In the genomic region with DNA sequence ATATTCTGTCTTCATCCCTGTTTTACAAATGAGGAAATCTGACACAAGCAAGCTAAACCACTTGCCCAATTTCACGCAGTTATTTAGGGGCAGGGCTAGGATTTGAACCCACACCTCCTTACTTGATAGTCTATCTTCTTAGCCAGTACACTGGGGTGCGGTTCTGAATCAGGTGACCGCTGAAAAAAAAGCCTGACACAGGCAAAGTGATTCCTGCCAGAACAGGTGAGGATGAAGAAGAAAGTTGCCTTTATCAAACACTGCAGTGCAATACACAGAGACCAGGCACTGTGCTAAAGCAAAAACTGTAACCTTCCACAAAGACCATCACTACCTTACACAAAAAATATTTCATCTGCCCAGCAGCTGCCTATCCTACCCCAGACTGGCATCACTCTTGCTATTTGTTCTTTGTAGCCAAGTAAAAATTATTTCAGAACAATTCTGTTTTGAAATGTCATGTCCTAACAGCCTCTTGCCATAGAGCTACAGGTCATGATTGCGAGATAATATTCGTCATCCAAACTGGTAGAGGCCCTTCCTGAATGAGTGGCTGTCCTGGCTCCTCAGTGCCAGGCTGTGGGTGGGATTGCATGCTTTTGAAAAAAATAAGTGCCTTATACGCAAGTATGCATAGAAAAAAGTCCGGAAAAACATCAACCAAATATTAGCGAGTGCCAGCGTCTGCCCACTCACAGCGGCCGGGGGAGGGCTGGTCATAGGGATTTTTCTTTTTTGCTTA, we compare ENCODE assay signal across 15 cellular contexts.
DNase-seq lines count a peak whose midpoint lies in the region; ATAC-seq, FAIRE-seq and TF ChIP-seq lines count a peak whose summit lies in the region.
"Had no signal": no experiment of that assay in that cellular context is flagged by ENCODE, and none has a peak within 500 bp of the region (broad histone marks: within the 10 kb centered on the region; RNA-seq: fewer than 3 reads in every experiment).

No MANE protein-coding gene starts in this region.

- no peak overlapping the region for H2AFZ ChIP-seq in keratinocyte (ENCODE audit: control insufficient read depth, low read length)

- no peaks in the 10 kb centered on the region for H3K4me1 Mint-ChIP-seq in activated CD8-positive, alpha-beta memory T cell treated with anti-CD3 and anti-CD28 coated beads, Interleukin-2, amount 10 ng/mL, durations not matched to agents 7 days and 5 days
- H3K4me1 Mint-ChIP-seq: activated naive CD8-positive, alpha-beta T cell treated with anti-CD3 and anti-CD28 coated beads for 36 hours; CD4-positive, CD25-positive, alpha-beta regulatory T cell; IgD-negative memory B cell had no signal

- H3K9ac ChIP-seq in keratinocyte (ENCODE audit: control insufficient read depth, extremely low read depth, insufficient read depth, low read length) (no peak overlapping the region), stomach smooth muscle (ENCODE audit: low read length in 2 of 2) (peak overlapping the region; percentile 55 to 56)

- H3K27ac ChIP-seq in keratinocyte (ENCODE audit: control insufficient read depth, insufficient read depth, low read length) (no peak overlapping the region), stomach smooth muscle (ENCODE audit: low read length) (peak overlapping the region; percentile 100)

- no peaks in the 10 kb centered on the region for H3K9me3 ChIP-seq in keratinocyte (ENCODE audit: control insufficient read depth, low read depth, low read length)
- no peaks in the 10 kb centered on the region for H3K9me3 ChIP-seq in stomach smooth muscle (ENCODE audit: control insufficient read depth in 2 of 2, low read length in 2 of 2)

- H3K27me3 ChIP-seq in keratinocyte (ENCODE audit: control insufficient read depth, extremely low read depth, insufficient read depth, low read length): no peaks in the 10 kb centered on the region
- H3K27me3 ChIP-seq in stomach smooth muscle (ENCODE audit: control insufficient read depth in 1 of 2, insufficient read depth in 2 of 2, low read length in 2 of 2): no peaks in the 10 kb centered on the region

- peaks cover 3% of the 10 kb centered on the region for H3K27me3 Mint-ChIP-seq in activated CD8-positive, alpha-beta memory T cell treated with anti-CD3 and anti-CD28 coated beads, Interleukin-2, amount 10 ng/mL, durations not matched to agents 7 days and 5 days
- H3K27me3 Mint-ChIP-seq: progenitor cell of endocrine pancreas had no signal

- CTCF ChIA-PET in activated CD8-positive, alpha-beta memory T cell treated with anti-CD3 and anti-CD28 coated beads, Interleukin-2, amount 10 ng/mL, durations not matched to agents 7 days and 5 days (lab: Charles Lee): no interaction called here

- H3K36me3 ChIP-seq in keratinocyte (ENCODE audit: control insufficient read depth in 2 of 2, extremely low read depth in 1 of 2, insufficient read depth in 2 of 2, low read length in 2 of 2) (no peaks in the 10 kb centered on the region), stomach smooth muscle (ENCODE audit: control insufficient read depth in 2 of 2, insufficient read depth in 2 of 2, low read length in 2 of 2) (no peaks in the 10 kb centered on the region)

- TF ChIP-seq CTCF in keratinocyte (optimal IDR thresholded peaks at IDR 0.05 in 1 of 3, IDR thresholded peaks at IDR 0.05 in 1 of 3, conservative IDR thresholded peaks at IDR 0.05 in 1 of 3; ENCODE audit: extremely low read depth in 1 of 3, insufficient read depth in 2 of 3, low read length in 3 of 3): no peak

- dilution Hi-C loops in keratinocyte (cut with MboI; ENCODE audit: extremely low pct_ligation_motif_present, low sequenced_read_pairs): no loop called here

- H3K4me3 Mint-ChIP-seq in activated CD8-positive, alpha-beta memory T cell treated with anti-CD3 and anti-CD28 coated beads, Interleukin-2, amount 10 ng/mL, durations not matched to agents 7 days and 5 days: no peak overlapping the region
- H3K4me3 Mint-ChIP-seq: activated naive CD8-positive, alpha-beta T cell treated with anti-CD3 and anti-CD28 coated beads for 36 hours; CD4-positive, CD25-positive, alpha-beta regulatory T cell; IgD-negative memory B cell; WTC11 had no signal

- no peaks in the 10 kb centered on the region for H4K20me1 ChIP-seq in keratinocyte (ENCODE audit: control insufficient read depth, extremely low read depth, insufficient read depth, low read length)

- no peak for ATAC-seq in activated CD8-positive, alpha-beta memory T cell treated with anti-CD3 and anti-CD28 coated beads, Interleukin-2, amount 10 ng/mL, durations not matched to agents 7 days and 5 days
- no peak for ATAC-seq in HG02642 (IDR thresholded peaks at IDR 0.05; ENCODE audit: poor library complexity, unreplicated experiment)
- ATAC-seq: WTC11 had no signal

- H3K36me3 Mint-ChIP-seq in activated CD8-positive, alpha-beta memory T cell treated with anti-CD3 and anti-CD28 coated beads, Interleukin-2, amount 10 ng/mL, durations not matched to agents 7 days and 5 days: no peaks in the 10 kb centered on the region
- H3K36me3 Mint-ChIP-seq: activated naive CD8-positive, alpha-beta T cell treated with anti-CD3 and anti-CD28 coated beads for 36 hours; CD4-positive, CD25-positive, alpha-beta regulatory T cell; IgD-negative memory B cell; WTC11 had no signal

- no peaks in the 10 kb centered on the region for H3K79me2 ChIP-seq in keratinocyte (ENCODE audit: control insufficient read depth, insufficient read depth, low read length)

- no peaks in the 10 kb centered on the region for H3K9me1 ChIP-seq in keratinocyte (ENCODE audit: control insufficient read depth, extremely low read depth, insufficient read depth, low read length)

- peak; percentile 71 for DNase-seq in LHCN-M2 (ENCODE audit: low read depth)
- DNase-seq in amniotic epithelial cell (ENCODE audit: low read depth): peak; percentile 67
- DNase-seq in keratinocyte (ENCODE audit: low read depth, low spot score): peak; percentile 17
- DNase-seq in activated CD8-positive, alpha-beta memory T cell treated with anti-CD3 and anti-CD28 coated beads, Interleukin-2, amount 10 ng/mL, durations not matched to agents 7 days and 5 days: no peak
- DNase-seq in activated effector memory CD4-positive, alpha-beta T cell treated with Interleukin-2 at 50 U/mL for 16 hours: no peak
- DNase-seq: activated CD8-positive, alpha-beta memory T cell treated with anti-CD3 and anti-CD28 coated beads, Interleukin-2, amount 50 U/mL, for 4 hours; activated naive CD8-positive, alpha-beta T cell treated with anti-CD3 and anti-CD28 coated beads for 36 hours; CD4-positive, CD25-positive, alpha-beta regulatory T cell; NCI-H187 treated with DMSO at 0.1 percent for 48 hours; stimulated activated CD4-positive, alpha-beta T cell treated with anti-CD3 and anti-CD28 coated beads, Interleukin-2, amount 100 ng/mL, for 48 hours had no signal

- H3K9me3 Mint-ChIP-seq in activated CD8-positive, alpha-beta memory T cell treated with anti-CD3 and anti-CD28 coated beads, Interleukin-2, amount 10 ng/mL, durations not matched to agents 7 days and 5 days (ENCODE audit: low read depth): no peaks in the 10 kb centered on the region
- H3K9me3 Mint-ChIP-seq: activated naive CD8-positive, alpha-beta T cell treated with anti-CD3 and anti-CD28 coated beads for 36 hours; CD4-positive, CD25-positive, alpha-beta regulatory T cell; IgD-negative memory B cell; WTC11 had no signal

- peaks cover 40% of the 10 kb centered on the region for H3K4me1 ChIP-seq in keratinocyte (ENCODE audit: control insufficient read depth, extremely low read depth, insufficient read depth, low read length)
- peaks cover 74% of the 10 kb centered on the region for H3K4me1 ChIP-seq in stomach smooth muscle (ENCODE audit: control insufficient read depth, insufficient read depth, low read length)

- H3K4me2 ChIP-seq in keratinocyte (ENCODE audit: control insufficient read depth, extremely low read depth, insufficient read depth, low read depth, low read length): no peak overlapping the region

- no peak for FAIRE-seq in keratinocyte (lab: Jason Lieb, UNC)

- no peak overlapping the region for H3K4me3 ChIP-seq in keratinocyte (ENCODE audit: control insufficient read depth in 2 of 3, extremely low read depth in 1 of 3, insufficient read depth in 2 of 3, low read depth in 1 of 3, low read length in 3 of 3)
- no peak overlapping the region for H3K4me3 ChIP-seq in stomach smooth muscle (ENCODE audit: low read length in 2 of 2)

- H3K27ac Mint-ChIP-seq in activated CD8-positive, alpha-beta memory T cell treated with anti-CD3 and anti-CD28 coated beads, Interleukin-2, amount 10 ng/mL, durations not matched to agents 7 days and 5 days: no peak overlapping the region
- H3K27ac Mint-ChIP-seq: activated naive CD8-positive, alpha-beta T cell treated with anti-CD3 and anti-CD28 coated beads for 36 hours; CD4-positive, CD25-positive, alpha-beta regulatory T cell; IgD-negative memory B cell; progenitor cell of endocrine pancreas; WTC11 had no signal

Comparison
In these comparisons a context has a peak if more than half of its experiments do, and no peak if none do; other contexts are left out.
1. DNase-seq: peak in LHCN-M2 (single experiment), amniotic epithelial cell (single experiment) and keratinocyte (single experiment); none in activated CD8-positive, alpha-beta memory T cell treated with anti-CD3 and anti-CD28 coated beads, Interleukin-2, amount 10 ng/mL, durations not matched to agents 7 days and 5 days (single experiment) and activated effector memory CD4-positive, alpha-beta T cell treated with Interleukin-2 at 50 U/mL for 16 hours (single experiment).